17 cellular contexts compared by ENCODE assay signal in genomic region chr17:16814439-16814838, GRCh38.
"Had no signal": no experiment of that assay in that cellular context is flagged by ENCODE, and none has a peak within 500 bp of the region (broad histone marks: within the 10 kb centered on the region; RNA-seq: fewer than 3 reads in every experiment).

No MANE protein-coding gene starts in this region.

- ATAC-seq: foreskin keratinocyte; left lung; right lobe of liver; stimulated activated naive CD8-positive, alpha-beta T cell treated with anti-CD3 and anti-CD28 coated beads, Interleukin-15, amount 100 ng/mL, for 72 hours had no signal

- H3K27me3 ChIP-seq: foreskin keratinocyte, ovary, right lobe of liver, transverse colon had no signal

- H3K4me1 ChIP-seq: foreskin keratinocyte, left lung, psoas muscle, right lobe of liver, transverse colon had no signal

- DNase-seq: activated B cell treated with CpG ODN at 0.5 μM for 24 hours; activated CD4-positive, alpha-beta memory T cell treated with anti-CD3 and anti-CD28 coated beads for 36 hours; activated CD4-positive, alpha-beta T cell treated with anti-CD3 and anti-CD28 coated beads for 4 hours; activated T-cell treated with anti-CD3 and anti-CD28 coated beads for 4 hours; foreskin keratinocyte; hypothalamus; kidney; left lung; naive B cell; ovary; psoas muscle; right lobe of liver; stimulated activated CD4-positive, alpha-beta T cell treated with anti-CD3 and anti-CD28 coated beads, Interleukin-4, amount 100 ng/mL, for 1 hour; stimulated activated naive CD8-positive, alpha-beta T cell treated with anti-CD3 and anti-CD28 coated beads, Interleukin-15, amount 100 ng/mL, for 72 hours; transverse colon had no signal

- H3K4me3 ChIP-seq: left lung, ovary, psoas muscle, right lobe of liver, smooth muscle cell, suprapubic skin, transverse colon had no signal

- H3K36me3 ChIP-seq: left lung, ovary, right lobe of liver, suprapubic skin, transverse colon had no signal

- H3K9me3 ChIP-seq: left lung, ovary, psoas muscle, right lobe of liver, suprapubic skin, transverse colon had no signal

- H3K27ac ChIP-seq: foreskin keratinocyte, left lung, ovary, psoas muscle, right lobe of liver, suprapubic skin, transverse colon had no signal
